Comparison of ENCODE assay signal across 9 cellular contexts in genomic region chr9:131289301-131290038, GRCh38. TPM values are rescaled to one million over a fixed set of nuclear protein-coding genes. Genes with fewer than 3 reads are reported as not detected.
DNase-seq lines count a peak whose midpoint lies in the region; ATAC-seq, FAIRE-seq and TF ChIP-seq lines count a peak whose summit lies in the region.
"Had no signal": no experiment of that assay in that cellular context is flagged by ENCODE, and none has a peak within 500 bp of the region (broad histone marks: within the 10 kb centered on the region; RNA-seq: fewer than 3 reads in every experiment).

Gene PLPP7, plus strand, starts transcription at chr9:131289723. Its CDS starts 275 bp downstream, at chr9:131289998.

- H3K4me3 ChIP-seq in AG10803 (ENCODE audit: low read length) (peak within 1 kb of the TSS; percentile 67), K562 (no peak within 1 kb of the TSS)

- no peaks in the 10 kb centered on the region for H4K20me1 ChIP-seq in K562 (replicated peaks; ENCODE audit: control insufficient read depth, insufficient read depth, low read length)

- no peak for TF ChIP-seq POLR2A in K562 (conservative IDR thresholded peaks at IDR 0.05)

- no peaks in the 10 kb centered on the region for H3K9me3 ChIP-seq in K562 (replicated peaks; ENCODE audit: control insufficient read depth, insufficient read depth, low read depth, low read length)

- no peaks in the 10 kb centered on the region for H3K9me1 ChIP-seq in K562 (ENCODE audit: control insufficient read depth, insufficient read depth, low read length)

- TF ChIP-seq RAD21 in K562 (CRISPR knock-in tag; conservative IDR thresholded peaks at IDR 0.05 in 1 of 2, IDR thresholded peaks at IDR 0.05 in 1 of 2) = no peak

- peak within 1 kb of the TSS; percentile 28 for H3K4me2 ChIP-seq in K562 (ENCODE audit: insufficient read depth, low read length)

- H3K27me3 ChIP-seq in K562 (ENCODE audit: control insufficient read depth in 2 of 2, insufficient read depth in 2 of 2, low read length in 2 of 2) = no peaks in the 10 kb centered on the region

- TF ChIP-seq EP300 in K562 (IDR thresholded peaks at IDR 0.05; ENCODE audit: low read length) = no peak

- ATAC-seq in K562 = peak; percentile 97

- intact Hi-C loops in K562 (cut with micrococcal nuclease) = no loop called here

- no TSS peak for BruUV-seq in K562 (replicated peaks; lab: Mats Ljungman, UMichigan)

- WGBS in K562 (ENCODE audit: insufficient coverage, low coverage, missing lambda C conversion rate) = 28% methylated on average over 20 of the region's 28 CpGs

- H3K79me2 ChIP-seq in K562 (ENCODE audit: control insufficient read depth, insufficient read depth, low read length) = no peaks in the 10 kb centered on the region

- TF ChIP-seq CTCF in AG10803 (conservative IDR thresholded peaks at IDR 0.05; ENCODE audit: low read length) (no peak), K562 (IDR thresholded peaks at IDR 0.05 in 2 of 3, conservative IDR thresholded peaks at IDR 0.05 in 1 of 3; ENCODE audit: insufficient read depth in 2 of 3, low read depth in 1 of 3, low read length in 3 of 3) (no peak)

- DNase-seq in AG10803 (ENCODE audit: low read depth) (peak; percentile 79), HuH-7.5 (ENCODE audit: low spot score) (peak; percentile 97), K562 (ENCODE audit: extremely low read depth in 1 of 4, low spot score in 3 of 4) (peak; percentile 52 to 75 (median 58)), iris pigment epithelial cell (ENCODE audit: low read depth) (peak; percentile 45), smooth muscle cell of the brain vasculature (ENCODE audit: low read depth, low spot score) (peak; percentile 15), HTR-8/SVneo (ENCODE audit: insufficient read length, low spot score) (no peak)
- DNase-seq in activated CD4-positive, alpha-beta T cell treated with anti-CD3 and anti-CD28 coated beads for 4 hours = no peak
- DNase-seq in stimulated activated CD4-positive, alpha-beta T cell treated with anti-CD3 and anti-CD28 coated beads, Interleukin-12 subunit alpha, Interleukin-12 subunit beta, amount 100 ng/mL, for 4 hours = no peak
- DNase-seq: activated T-cell treated with anti-CD3 and anti-CD28 coated beads, Interleukin-2, amount 50 U/mL, for 72 hours had no signal

- FAIRE-seq in K562 (lab: Jason Lieb, UNC) (peak; percentile 81), HTR-8/SVneo (lab: Jason Lieb, UNC) (no peak)

- H2AFZ ChIP-seq in K562 (ENCODE audit: low read depth, low read length) = peak within 1 kb of the TSS; percentile 93

- POLR2A ChIA-PET in K562 (lab: Yijun Ruan, JAX) = interaction anchor here (0.5 to 1.7 kb wide), 7 partner anchors 9 to 251 kb away, joined by 3 to 14 read pairs (median 3); no protein-coding TSS in a partner anchor

- peak within 1 kb of the TSS; percentile 37 to 90; a peak in 3 of 4 replicates for H3K9ac ChIP-seq in K562 (ENCODE audit: insufficient read depth in 1 of 2, low read depth in 2 of 2, low read length in 2 of 2)

- peaks cover 0 to 40% of the 10 kb centered on the region in 2 experiments; a peak in 4 of 5 replicates for H3K4me1 ChIP-seq in K562 (replicated peaks in 1 of 2; ENCODE audit: control insufficient read depth in 2 of 2, insufficient read depth in 2 of 2, low read length in 2 of 2)

- CTCF ChIA-PET in K562 (lab: Yijun Ruan, JAX; ENCODE audit: low intra/inter-chr PET ratio) = no interaction called here

- in situ Hi-C loops in K562 (cut with MboI) = no loop called here

- no peaks in the 10 kb centered on the region for H3K36me3 ChIP-seq in K562 (ENCODE audit: control insufficient read depth, insufficient read depth, low read length)

- no peak within 1 kb of the TSS; the same call in 2 of the 3 replicates for H3K27ac ChIP-seq in K562 (ENCODE audit: extremely low read depth, low read depth, low read length)

TF ChIP-seq in K562, 482 proteins besides CTCF, POLR2A, EP300 and RAD21 (continues in another document):
- no peak for TF ChIP-seq ZNF76 (CRISPR knock-in tag; IDR thresholded peaks at IDR 0.05; ENCODE audit: borderline replicate concordance)
- no peak for TF ChIP-seq SMAD2 (IDR thresholded peaks at IDR 0.05; ENCODE audit: low read depth, low read length)
- peak; percentile 83 for TF ChIP-seq ZBTB33 (CRISPR knock-in tag; IDR thresholded peaks at IDR 0.05)
- no peak for TF ChIP-seq TFE3 (CRISPR knock-in tag; IDR thresholded peaks at IDR 0.05)
- no peak for TF ChIP-seq HDAC3 (IDR thresholded peaks at IDR 0.05; ENCODE audit: borderline replicate concordance, partially characterized antibody)
- no peak for TF ChIP-seq CTCFL (IDR thresholded peaks at IDR 0.05; ENCODE audit: borderline replicate concordance, insufficient read depth, low read depth, low read length, poor library complexity, severe bottlenecking)
- no peak for TF ChIP-seq TRIM24 (IDR thresholded peaks at IDR 0.05)
- no peak for TF ChIP-seq U2AF2 (optimal IDR thresholded peaks at IDR 0.05; ENCODE audit: low read depth, low read length)
- peak; percentile 66; the same call in 1 of the 2 replicates for TF ChIP-seq CREB3L1 (IDR thresholded peaks at IDR 0.05; ENCODE audit: borderline replicate concordance, low read depth)

RNA-seq across cellular contexts. Expression of gene PLPP7, which starts in this region (rescaled TPM):
- total RNA-seq in K562 (2011; cell fraction: chromatin; rRNA removed; ENCODE audit: low replicate concordance) = 0.49 TPM in 1 of 2 replicates, not detected in the other
- 1.1 and 1.2 TPM in 2 replicates for total RNA-seq in K562 (2011; cell fraction: nucleolus; rRNA removed)
- total RNA-seq in K562 (2011; cell fraction: nucleoplasm; rRNA removed) = 0.66 and 0.99 TPM in 2 replicates
- total RNA-seq in K562 (2014; rRNA removed) (0.23 and 0.65 TPM in 2 replicates), K562 (2014; rRNA removed; fragmentation: Illumina TruSeq; extraction: Trizol) (not detected in 2 replicates), K562 (2015; rRNA removed; fragmentation: Illumina TruSeq; extraction: Trizol) (0.18 and 0.30 TPM in 2 replicates), K562 (2021) (0.56 and 0.93 TPM in 2 replicates)
- polyA plus RNA-seq in K562 (2011; rRNA removed) (0.18 and 0.41 TPM in 2 replicates), K562 (2014; fragmentation: Illumina TruSeq; extraction: Trizol) (0.09 and 0.37 TPM in 2 replicates), K562 (2014; fragmentation: Nextera tagmentation; extraction: Ambion mirVana) (not detected), K562 (2014; rRNA removed) (0.86 TPM in 1 of 2 replicates, not detected in the other)
- 0.48 and 0.50 TPM in 2 replicates for polyA plus RNA-seq in K562 (2011; cell fraction: cytosol; rRNA removed)
- 0.68 and 0.87 TPM in 2 replicates for polyA plus RNA-seq in K562 (2011; cell fraction: nucleus; rRNA removed)
- 0.64 and 1.3 TPM in 2 replicates for polyA plus RNA-seq in K562 (2012)
- polyA minus RNA-seq in K562 (2011; rRNA and poly(A)+ RNA removed) = 0.09 and 0.11 TPM in 2 replicates
- polyA minus RNA-seq in K562 (2011; cell fraction: cytosol; rRNA and poly(A)+ RNA removed) = not detected in 2 replicates
- polyA minus RNA-seq in K562 (2011; cell fraction: nucleus; rRNA and poly(A)+ RNA removed) = 0.13 and 1.00 TPM in 2 replicates

Comparison
In these comparisons a context has a peak if more than half of its experiments do, and no peak if none do; other contexts are left out.
1. DNase-seq: peak in AG10803 (single experiment), HuH-7.5 (single experiment), K562 (4 of 4), iris pigment epithelial cell (single experiment) and smooth muscle cell of the brain vasculature (single experiment); none in activated CD4-positive, alpha-beta T cell treated with anti-CD3 and anti-CD28 coated beads for 4 hours (0 of 2), HTR-8/SVneo (single experiment) and stimulated activated CD4-positive, alpha-beta T cell treated with anti-CD3 and anti-CD28 coated beads, Interleukin-12 subunit alpha, Interleukin-12 subunit beta, amount 100 ng/mL, for 4 hours (single experiment).